In genomic region chr1:238340989-238341388, GRCh38 we compare ENCODE assay signal across 19 cellular contexts.
DNase-seq lines count a peak whose midpoint lies in the region; ATAC-seq, FAIRE-seq and TF ChIP-seq lines count a peak whose summit lies in the region.
"Had no signal": no experiment of that assay in that cellular context is flagged by ENCODE, and none has a peak within 500 bp of the region (broad histone marks: within the 10 kb centered on the region; RNA-seq: fewer than 3 reads in every experiment).

No MANE protein-coding gene starts in this region.

- CTCF ChIA-PET in A673 (lab: Charles Lee): no interaction called here
- CTCF ChIA-PET in activated CD4-positive, alpha-beta memory T cell treated with anti-CD3 and anti-CD28 coated beads for 36 hours (lab: Charles Lee): no interaction called here

- BruUV-seq in A673 (replicated peaks; lab: Mats Ljungman, UMichigan): no TSS peak

- TF ChIP-seq CTCF in A673 (conservative IDR thresholded peaks at IDR 0.05; ENCODE audit: low read depth, low read length) (no peak), OCI-LY3 (IDR thresholded peaks at IDR 0.05; ENCODE audit: low read depth, low read length) (no peak)

- no peaks in the 10 kb centered on the region for H3K36me3 ChIP-seq in A673 (ENCODE audit: insufficient read depth, low read length, poor library complexity, severe bottlenecking)
- H3K36me3 ChIP-seq in OCI-LY3 (replicated peaks; ENCODE audit: low read depth, low read length): peaks cover 9% of the 10 kb centered on the region

- no peak for FAIRE-seq in frontal cortex (lab: Jason Lieb, UNC)
- FAIRE-seq: A204.1, H54 had no signal

- ATAC-seq in HG02610 (IDR thresholded peaks at IDR 0.05; ENCODE audit: unreplicated experiment): no peak
- ATAC-seq: Right ventricle myocardium inferior had no signal

- intact Hi-C loops in A673 (cut with micrococcal nuclease; ENCODE audit: unreplicated experiment): no loop called here
- intact Hi-C loops in activated CD4-positive, alpha-beta memory T cell treated with anti-CD3 and anti-CD28 coated beads for 36 hours (cut with micrococcal nuclease): no loop called here

- no peaks in the 10 kb centered on the region for H3K4me1 ChIP-seq in A673 (ENCODE audit: insufficient read depth, low read length, poor library complexity, severe bottlenecking)
- H3K4me1 ChIP-seq in OCI-LY3 (ENCODE audit: low read length): peaks cover 26% of the 10 kb centered on the region

- peaks cover 14% of the 10 kb centered on the region for H3K9me3 Mint-ChIP-seq in activated CD4-positive, alpha-beta memory T cell treated with anti-CD3 and anti-CD28 coated beads for 36 hours

- H3K36me3 Mint-ChIP-seq in activated CD4-positive, alpha-beta memory T cell treated with anti-CD3 and anti-CD28 coated beads for 36 hours: no peaks in the 10 kb centered on the region

- H3K4me3 Mint-ChIP-seq in activated CD4-positive, alpha-beta memory T cell treated with anti-CD3 and anti-CD28 coated beads for 36 hours: no peak overlapping the region
- H3K4me3 Mint-ChIP-seq: T-helper 1 cell treated with Interleukin-12 subunit alpha and Interleukin-12 subunit beta and Interleukin-4 antibody, amounts not matched to agents 30 μg/mL and 1 μg/mL, for 36 hours had no signal

- H3K4me2 ChIP-seq in OCI-LY3 (ENCODE audit: low read length): peak overlapping the region; percentile 31

- DNase-seq in A673 (ENCODE audit: low spot score) (peak; percentile 0), ELR (ENCODE audit: low read depth) (peak; percentile 80), iPS-NIHi11 (ENCODE audit: low spot score) (peak; percentile 16), frontal cortex (ENCODE audit: low spot score in 2 of 2) (no peak), cerebellum (ENCODE audit: low spot score) (no peak)
- no peak for DNase-seq in activated CD4-positive, alpha-beta memory T cell treated with anti-CD3 and anti-CD28 coated beads for 36 hours
- DNase-seq: AML-193, DND-41, NCI-H1048, NCI-H146, NCI-H2081 treated with DMSO at 0.1 percent for 48 hours, NCI-H526 treated with DMSO at 0.1 percent for 48 hours had no signal

- POLR2A ChIA-PET in A673 (lab: Charles Lee; ENCODE audit: low non-redundant PET): no interaction called here
- POLR2A ChIA-PET in activated CD4-positive, alpha-beta memory T cell treated with anti-CD3 and anti-CD28 coated beads for 36 hours (lab: Charles Lee): no interaction called here

- H4K20me1 ChIP-seq in OCI-LY3 (ENCODE audit: insufficient read depth, low read length): no peaks in the 10 kb centered on the region

- H2AFZ ChIP-seq in OCI-LY3 (ENCODE audit: low read depth, low read length): peak overlapping the region; percentile 47

- no peaks in the 10 kb centered on the region for H3K27me3 Mint-ChIP-seq in activated CD4-positive, alpha-beta memory T cell treated with anti-CD3 and anti-CD28 coated beads for 36 hours

- no peaks in the 10 kb centered on the region for H3K4me1 Mint-ChIP-seq in activated CD4-positive, alpha-beta memory T cell treated with anti-CD3 and anti-CD28 coated beads for 36 hours (ENCODE audit: low read depth)

- H3K27me3 ChIP-seq in A673 (replicated peaks; ENCODE audit: insufficient read depth, low read depth, low read length, poor library complexity): no peaks in the 10 kb centered on the region
- H3K27me3 ChIP-seq in OCI-LY3 (ENCODE audit: low read depth, low read length): no peaks in the 10 kb centered on the region

- H3K9ac ChIP-seq in OCI-LY3 (ENCODE audit: low read length): no peak overlapping the region

- no peaks in the 10 kb centered on the region for H3K79me2 ChIP-seq in OCI-LY3 (ENCODE audit: low read length)

- no peak overlapping the region for H3K4me3 ChIP-seq in A673 (ENCODE audit: low read depth, low read length, poor library complexity, severe bottlenecking)
- H3K4me3 ChIP-seq in OCI-LY3 (ENCODE audit: low read length): peak overlapping the region; percentile 16
- H3K4me3 ChIP-seq: SK-N-MC had no signal

- no peak overlapping the region for H3K27ac Mint-ChIP-seq in activated CD4-positive, alpha-beta memory T cell treated with anti-CD3 and anti-CD28 coated beads for 36 hours
- H3K27ac Mint-ChIP-seq: T-helper 1 cell treated with Interleukin-12 subunit alpha and Interleukin-12 subunit beta and Interleukin-4 antibody, amounts not matched to agents 30 μg/mL and 1 μg/mL, for 36 hours had no signal

- H3K9me3 ChIP-seq in A673 (ENCODE audit: low read depth, low read length, poor library complexity, severe bottlenecking) (no peaks in the 10 kb centered on the region), OCI-LY3 (ENCODE audit: insufficient read depth, low read length) (0 out of 2 replicates have a peak, but pooled peaks cover 3% of the 10 kb centered on the region)

- no peak overlapping the region for H3K27ac ChIP-seq in A673 (ENCODE audit: low read depth, low read length, poor library complexity, severe bottlenecking)
- peak overlapping the region; percentile 83 for H3K27ac ChIP-seq in OCI-LY3 (ENCODE audit: low read length)
- H3K27ac ChIP-seq: SK-N-MC had no signal

Comparison
In these comparisons a context has a peak if more than half of its experiments do, and no peak if none do; other contexts are left out.
1. DNase-seq: peak in A673 (single experiment), ELR (single experiment) and iPS-NIHi11 (single experiment); none in activated CD4-positive, alpha-beta memory T cell treated with anti-CD3 and anti-CD28 coated beads for 36 hours (single experiment), frontal cortex (0 of 2) and cerebellum (single experiment).